Comparison of ENCODE assay signal across 2 cellular contexts in the genomic region with DNA sequence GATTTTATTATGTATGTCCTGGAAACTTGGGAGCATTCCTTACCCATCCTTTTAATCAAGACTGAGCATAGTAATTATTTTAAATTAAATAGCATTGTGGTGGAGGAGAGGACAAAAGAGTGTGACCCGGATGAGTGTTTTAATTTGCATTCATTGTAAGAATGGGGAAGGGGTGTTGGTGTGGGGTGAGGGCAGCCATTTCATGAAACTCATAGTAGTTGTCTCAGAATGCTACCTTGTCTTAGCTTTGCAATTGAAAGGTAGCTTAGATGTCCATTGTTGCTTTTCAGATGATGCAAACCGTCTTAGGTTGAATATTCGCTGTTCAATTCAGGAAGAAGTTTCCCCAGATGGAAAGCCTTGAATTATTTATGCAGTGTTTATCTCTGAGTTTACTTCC.
TF ChIP-seq lines count a peak whose summit lies in the region.

No MANE protein-coding gene starts in this region.

TF ChIP-seq in GM23338, 12 proteins besides CTCF, POLR2A, EP300 and RAD21 (continued from another document):
- TF ChIP-seq, protein P1, sequence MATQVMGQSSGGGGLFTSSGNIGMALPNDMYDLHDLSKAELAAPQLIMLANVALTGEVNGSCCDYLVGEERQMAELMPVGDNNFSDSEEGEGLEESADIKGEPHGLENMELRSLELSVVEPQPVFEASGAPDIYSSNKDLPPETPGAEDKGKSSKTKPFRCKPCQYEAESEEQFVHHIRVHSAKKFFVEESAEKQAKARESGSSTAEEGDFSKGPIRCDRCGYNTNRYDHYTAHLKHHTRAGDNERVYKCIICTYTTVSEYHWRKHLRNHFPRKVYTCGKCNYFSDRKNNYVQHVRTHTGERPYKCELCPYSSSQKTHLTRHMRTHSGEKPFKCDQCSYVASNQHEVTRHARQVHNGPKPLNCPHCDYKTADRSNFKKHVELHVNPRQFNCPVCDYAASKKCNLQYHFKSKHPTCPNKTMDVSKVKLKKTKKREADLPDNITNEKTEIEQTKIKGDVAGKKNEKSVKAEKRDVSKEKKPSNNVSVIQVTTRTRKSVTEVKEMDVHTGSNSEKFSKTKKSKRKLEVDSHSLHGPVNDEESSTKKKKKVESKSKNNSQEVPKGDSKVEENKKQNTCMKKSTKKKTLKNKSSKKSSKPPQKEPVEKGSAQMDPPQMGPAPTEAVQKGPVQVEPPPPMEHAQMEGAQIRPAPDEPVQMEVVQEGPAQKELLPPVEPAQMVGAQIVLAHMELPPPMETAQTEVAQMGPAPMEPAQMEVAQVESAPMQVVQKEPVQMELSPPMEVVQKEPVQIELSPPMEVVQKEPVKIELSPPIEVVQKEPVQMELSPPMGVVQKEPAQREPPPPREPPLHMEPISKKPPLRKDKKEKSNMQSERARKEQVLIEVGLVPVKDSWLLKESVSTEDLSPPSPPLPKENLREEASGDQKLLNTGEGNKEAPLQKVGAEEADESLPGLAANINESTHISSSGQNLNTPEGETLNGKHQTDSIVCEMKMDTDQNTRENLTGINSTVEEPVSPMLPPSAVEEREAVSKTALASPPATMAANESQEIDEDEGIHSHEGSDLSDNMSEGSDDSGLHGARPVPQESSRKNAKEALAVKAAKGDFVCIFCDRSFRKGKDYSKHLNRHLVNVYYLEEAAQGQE (IDR thresholded peaks at IDR 0.05; ENCODE audit: unreplicated experiment): no peak
- no peak; the same call in 1 of the 2 replicates for TF ChIP-seq NANOG (IDR thresholded peaks at IDR 0.05; ENCODE audit: borderline replicate concordance)
- TF ChIP-seq ZNF331 (CRISPR knock-in tag; IDR thresholded peaks at IDR 0.05; ENCODE audit: low read depth): no peak
- no peak for TF ChIP-seq POLR2AphosphoS5 (IDR thresholded peaks at IDR 0.05; ENCODE audit: low read depth)
- TF ChIP-seq CREB1 (CRISPR knock-in tag; IDR thresholded peaks at IDR 0.05; ENCODE audit: low read depth): no peak
- no peak for TF ChIP-seq STAT1 (IDR thresholded peaks at IDR 0.05; ENCODE audit: unreplicated experiment)
TF ChIP-seq in GM23338: peak in this region for 0.

TF ChIP-seq in WTC11, 78 proteins besides CTCF, POLR2A, EP300 and RAD21 (continued from another document):
- TF ChIP-seq, protein P2, sequence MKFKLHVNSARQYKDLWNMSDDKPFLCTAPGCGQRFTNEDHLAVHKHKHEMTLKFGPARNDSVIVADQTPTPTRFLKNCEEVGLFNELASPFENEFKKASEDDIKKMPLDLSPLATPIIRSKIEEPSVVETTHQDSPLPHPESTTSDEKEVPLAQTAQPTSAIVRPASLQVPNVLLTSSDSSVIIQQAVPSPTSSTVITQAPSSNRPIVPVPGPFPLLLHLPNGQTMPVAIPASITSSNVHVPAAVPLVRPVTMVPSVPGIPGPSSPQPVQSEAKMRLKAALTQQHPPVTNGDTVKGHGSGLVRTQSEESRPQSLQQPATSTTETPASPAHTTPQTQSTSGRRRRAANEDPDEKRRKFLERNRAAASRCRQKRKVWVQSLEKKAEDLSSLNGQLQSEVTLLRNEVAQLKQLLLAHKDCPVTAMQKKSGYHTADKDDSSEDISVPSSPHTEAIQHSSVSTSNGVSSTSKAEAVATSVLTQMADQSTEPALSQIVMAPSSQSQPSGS (CRISPR knock-in tag; IDR thresholded peaks at IDR 0.05; ENCODE audit: borderline replicate concordance, low read depth): no peak
- TF ChIP-seq SP1 (CRISPR knock-in tag; conservative IDR thresholded peaks at IDR 0.05): no peak
- TF ChIP-seq, protein P3, sequence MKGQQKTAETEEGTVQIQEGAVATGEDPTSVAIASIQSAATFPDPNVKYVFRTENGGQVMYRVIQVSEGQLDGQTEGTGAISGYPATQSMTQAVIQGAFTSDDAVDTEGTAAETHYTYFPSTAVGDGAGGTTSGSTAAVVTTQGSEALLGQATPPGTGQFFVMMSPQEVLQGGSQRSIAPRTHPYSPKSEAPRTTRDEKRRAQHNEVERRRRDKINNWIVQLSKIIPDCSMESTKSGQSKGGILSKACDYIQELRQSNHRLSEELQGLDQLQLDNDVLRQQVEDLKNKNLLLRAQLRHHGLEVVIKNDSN (CRISPR knock-in tag; IDR thresholded peaks at IDR 0.05): no peak
